Comparison of ENCODE assay signal across 16 cellular contexts in genomic region chr13:31119966-31120733, GRCh38. TPM values are rescaled to one million over a fixed set of nuclear protein-coding genes. Genes with fewer than 3 reads are reported as not detected.
DNase-seq lines count a peak whose midpoint lies in the region; ATAC-seq, FAIRE-seq and TF ChIP-seq lines count a peak whose summit lies in the region.
"Had no signal": no experiment of that assay in that cellular context is flagged by ENCODE, and none has a peak within 500 bp of the region (broad histone marks: within the 10 kb centered on the region; RNA-seq: fewer than 3 reads in every experiment).

No MANE protein-coding gene starts in this region.

- no peak for TF ChIP-seq CTCF in DND-41 (IDR thresholded peaks at IDR 0.05; ENCODE audit: borderline replicate concordance, extremely low read depth, low read length, poor library complexity, severe bottlenecking)
- no peak for TF ChIP-seq CTCF in esophagus muscularis mucosa (IDR thresholded peaks at IDR 0.05)

- no peaks in the 10 kb centered on the region for H4K20me1 ChIP-seq in DND-41 (ENCODE audit: insufficient read depth, low read length)
- H4K20me1 ChIP-seq: BLaER1 treated with 17β-estradiol and CSF1 and Interleukin-3, amounts not matched to agents 10 nM and 100 nM had no signal

- no peak for TF ChIP-seq POLR2A in esophagus muscularis mucosa (IDR thresholded peaks at IDR 0.05; ENCODE audit: low read depth)

- H3K4me3 ChIP-seq in DND-41 (ENCODE audit: low read depth in 1 of 2, low read length in 2 of 2) (no peak overlapping the region), esophagus muscularis mucosa (no peak overlapping the region)
- H3K4me3 ChIP-seq: BLaER1 treated with 17β-estradiol and CSF1 and Interleukin-3, amounts not matched to agents 10 nM and 100 nM; SK-N-MC had no signal

- H3K79me2 ChIP-seq in DND-41 (ENCODE audit: insufficient read depth, low read length) = no peaks in the 10 kb centered on the region

- ATAC-seq in DND-41 (ENCODE audit: insufficient read depth, low read depth) = peak; percentile 63
- ATAC-seq in GM19452 (IDR thresholded peaks at IDR 0.05; ENCODE audit: unreplicated experiment) = no peak
- ATAC-seq in HG03025 (IDR thresholded peaks at IDR 0.05; ENCODE audit: low FRiP score, unreplicated experiment) = no peak
- ATAC-seq: right cardiac atrium had no signal

- peak; percentile 13 for DNase-seq in DND-41
- peak; percentile 17 for DNase-seq in NCI-H1092 treated with DMSO at 0.1 percent for 48 hours (lab: John Stamatoyannopoulos, UW)
- DNase-seq in NCI-H748 (lab: John Stamatoyannopoulos, UW; ENCODE audit: unreplicated experiment) = peak; percentile 87
- DNase-seq in esophagus muscularis mucosa (ENCODE audit: extremely low spot score) = peak; percentile 88
- DNase-seq in urothelium cell line (ENCODE audit: low spot score) = no peak
- no peak for DNase-seq in cortex of kidney (lab: John Stamatoyannopoulos, UW)
- DNase-seq: activated gamma-delta T cell treated with Interleukin-2 at 50 U/mL for 16 hours; right cardiac atrium; stimulated activated CD4-positive, alpha-beta T cell treated with anti-CD3 and anti-CD28 coated beads, Interleukin-2, amount 100 ng/mL, for 48 hours had no signal

- H3K9ac ChIP-seq in DND-41 (ENCODE audit: low read depth, low read length) = no peak overlapping the region
- H3K9ac ChIP-seq: BLaER1 treated with 17β-estradiol and CSF1 and Interleukin-3, amounts not matched to agents 10 nM and 100 nM had no signal

- no peak overlapping the region for H2AFZ ChIP-seq in DND-41 (ENCODE audit: low read depth, low read length)

- 86% methylated on average over 8 of the region's 8 CpGs for WGBS in esophagus muscularis mucosa

- H3K27me3 ChIP-seq in DND-41 (ENCODE audit: insufficient read depth, low read length, poor library complexity) (peaks cover 17% of the 10 kb centered on the region), esophagus muscularis mucosa (peaks cover 0 to 8% (median 0%) of the 10 kb centered on the region in 4 donors)
- H3K27me3 ChIP-seq: BLaER1 treated with 17β-estradiol and CSF1 and Interleukin-3, amounts not matched to agents 10 nM and 100 nM had no signal

- intact Hi-C loops in esophagus muscularis mucosa (cut with DNase I) = no loop called here

- H3K36me3 ChIP-seq in DND-41 (ENCODE audit: insufficient read depth, low read length) (no peaks in the 10 kb centered on the region), esophagus muscularis mucosa (no peaks in the 10 kb centered on the region)
- H3K36me3 ChIP-seq: BLaER1 treated with 17β-estradiol and CSF1 and Interleukin-3, amounts not matched to agents 10 nM and 100 nM; neutrophil had no signal

- TF ChIP-seq EP300 in esophagus muscularis mucosa (IDR thresholded peaks at IDR 0.05) = no peak

- H3K27ac ChIP-seq in DND-41 (ENCODE audit: low read length) = no peak overlapping the region
- no peak overlapping the region for H3K27ac ChIP-seq in esophagus muscularis mucosa (replicated peaks in 1 of 4)
- H3K27ac ChIP-seq: neutrophil, SK-N-MC had no signal

- H3K4me1 ChIP-seq in DND-41 (ENCODE audit: insufficient read depth, low read length) (no peaks in the 10 kb centered on the region), esophagus muscularis mucosa (peaks cover 0 to 2% (median 0%) of the 10 kb centered on the region in 4 donors)

- no peak for FAIRE-seq in urothelium cell line (lab: Jason Lieb, UNC)
- FAIRE-seq: frontal cortex, GM12892 had no signal

- no peak overlapping the region for H3K4me2 ChIP-seq in DND-41 (ENCODE audit: insufficient read depth, low read length)

- H3K9me3 ChIP-seq in DND-41 (ENCODE audit: insufficient read depth, low read length, severe bottlenecking) (no peaks in the 10 kb centered on the region), esophagus muscularis mucosa (no peaks in the 10 kb centered on the region)
- H3K9me3 ChIP-seq: BLaER1 treated with 17β-estradiol and CSF1 and Interleukin-3, amounts not matched to agents 10 nM and 100 nM; neutrophil had no signal

RNA-seq across cellular contexts. Expression of gene HSPH1, which starts 41.6 kb away (rescaled TPM):
- total RNA-seq in esophagus muscularis mucosa = 10 to 100 TPM; 33.4 to 48.2 (median 42.1) TPM

Comparison
In these comparisons a context has a peak if more than half of its experiments do, and no peak if none do; other contexts are left out.
1. DNase-seq: peak in DND-41 (single experiment), NCI-H1092 treated with DMSO at 0.1 percent for 48 hours (single experiment), NCI-H748 (single experiment) and esophagus muscularis mucosa (single experiment); none in urothelium cell line (single experiment) and cortex of kidney (single experiment).